ENCODE assay signal across 20 cellular contexts in the genomic region with DNA sequence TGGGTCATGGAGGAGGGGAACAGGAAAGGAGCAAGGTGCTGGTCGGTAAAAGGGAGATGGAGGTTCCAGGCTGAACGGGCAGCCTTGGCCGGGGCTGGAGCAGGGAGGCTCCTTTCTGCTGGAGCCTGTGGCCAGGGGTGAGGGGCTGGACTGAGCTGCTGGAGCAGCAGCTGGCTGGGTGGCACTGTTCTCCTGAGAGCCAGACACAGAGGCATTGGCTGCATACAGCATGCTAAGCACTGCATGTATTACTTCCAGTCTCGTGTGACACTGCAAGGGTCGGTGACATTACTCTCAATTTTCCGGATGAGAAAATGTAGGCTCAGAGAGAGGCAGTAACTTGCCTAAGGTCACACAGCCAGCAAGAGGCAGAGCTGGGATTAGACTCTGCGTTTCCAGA. TPM values are rescaled to one million over a fixed set of nuclear protein-coding genes. Genes with fewer than 3 reads are reported as not detected.
"Had no signal": no experiment of that assay in that cellular context is flagged by ENCODE, and none has a peak within 500 bp of the region (broad histone marks: within the 10 kb centered on the region; RNA-seq: fewer than 3 reads in every experiment).

No MANE protein-coding gene starts in this region.

- FAIRE-seq: pancreas had no signal

- DNase-seq: activated CD4-positive, alpha-beta memory T cell treated with anti-CD3 and anti-CD28 coated beads, Interleukin-2, amount 10 ng/mL, durations not matched to agents 7 days and 5 days; activated CD4-positive, alpha-beta T cell treated with anti-CD3 and anti-CD28 coated beads for 36 hours; activated CD8-positive, alpha-beta memory T cell treated with anti-CD3 and anti-CD28 coated beads, Interleukin-2, amount 10 ng/mL, durations not matched to agents 7 days and 5 days; activated naive CD4-positive, alpha-beta T cell; activated naive CD8-positive, alpha-beta T cell treated with anti-CD3 and anti-CD28 coated beads for 36 hours; amniotic stem cell; dermis blood vessel endothelial cell; effector memory CD4-positive, alpha-beta T cell; hippocampal formation; islet precursor cell; midbrain; sigmoid colon; stimulated activated CD4-positive, alpha-beta T cell treated with anti-CD3 and anti-CD28 coated beads, Interleukin-4, amount 100 ng/mL, for 24 hours; thyroid gland had no signal

- H3K27ac ChIP-seq: pancreas, thyroid gland had no signal

- H3K27me3 Mint-ChIP-seq: activated CD4-positive, alpha-beta memory T cell treated with anti-CD3 and anti-CD28 coated beads, Interleukin-2, amount 10 ng/mL, durations not matched to agents 7 days and 5 days; activated CD4-positive, alpha-beta T cell treated with anti-CD3 and anti-CD28 coated beads for 36 hours; activated CD8-positive, alpha-beta memory T cell treated with anti-CD3 and anti-CD28 coated beads, Interleukin-2, amount 10 ng/mL, durations not matched to agents 7 days and 5 days; activated naive CD8-positive, alpha-beta T cell treated with anti-CD3 and anti-CD28 coated beads for 36 hours; activated T-helper 17 cell treated with anti-CD3 and anti-CD28 coated beads, Interleukin-2, amount 50 U/mL, for 72 hours had no signal

- H3K4me1 ChIP-seq: pancreas, thyroid gland had no signal

- H3K4me3 ChIP-seq: lung, pancreas, sigmoid colon, thyroid gland had no signal

- H3K27me3 ChIP-seq: pancreas, sigmoid colon, thyroid gland had no signal

- H3K36me3 Mint-ChIP-seq: activated CD8-positive, alpha-beta memory T cell treated with anti-CD3 and anti-CD28 coated beads, Interleukin-2, amount 10 ng/mL, durations not matched to agents 7 days and 5 days; activated naive CD8-positive, alpha-beta T cell treated with anti-CD3 and anti-CD28 coated beads for 36 hours; stimulated activated memory B cell treated with anti-CD40 and anti-IgM and Interleukin-4, amounts not matched to agents 10 μg/mL and 1 μg/mL and 100 μg/mL, for 72 hours had no signal

- H3K9me3 ChIP-seq: pancreas, thyroid gland had no signal

- H3K36me3 ChIP-seq: thyroid gland had no signal

- ATAC-seq: activated T-helper 17 cell treated with anti-CD3 and anti-CD28 coated beads, Interleukin-2, amount 50 U/mL, for 72 hours; pancreas; stimulated activated memory B cell treated with anti-CD40 and anti-IgM and Interleukin-4, amounts not matched to agents 10 μg/mL and 1 μg/mL and 100 μg/mL, for 72 hours; WTC11 had no signal

- H3K4me3 Mint-ChIP-seq: activated CD4-positive, alpha-beta memory T cell treated with anti-CD3 and anti-CD28 coated beads, Interleukin-2, amount 10 ng/mL, durations not matched to agents 7 days and 5 days; activated CD4-positive, alpha-beta T cell treated with anti-CD3 and anti-CD28 coated beads for 36 hours; activated CD8-positive, alpha-beta memory T cell treated with anti-CD3 and anti-CD28 coated beads, Interleukin-2, amount 10 ng/mL, durations not matched to agents 7 days and 5 days; activated naive CD8-positive, alpha-beta T cell treated with anti-CD3 and anti-CD28 coated beads for 36 hours; activated T-helper 17 cell treated with anti-CD3 and anti-CD28 coated beads, Interleukin-2, amount 50 U/mL, for 72 hours; stimulated activated memory B cell treated with anti-CD40 and anti-IgM and Interleukin-4, amounts not matched to agents 10 μg/mL and 1 μg/mL and 100 μg/mL, for 72 hours; WTC11 had no signal

- H3K27ac Mint-ChIP-seq: activated CD4-positive, alpha-beta T cell treated with anti-CD3 and anti-CD28 coated beads for 36 hours; activated CD8-positive, alpha-beta memory T cell treated with anti-CD3 and anti-CD28 coated beads, Interleukin-2, amount 10 ng/mL, durations not matched to agents 7 days and 5 days; stimulated activated memory B cell treated with anti-CD40 and anti-IgM and Interleukin-4, amounts not matched to agents 10 μg/mL and 1 μg/mL and 100 μg/mL, for 72 hours; WTC11 had no signal

RNA-seq across cellular contexts. Expression of gene RGMA, which starts 42.3 kb away (rescaled TPM):
- total RNA-seq: fibroblast of villous mesenchyme had no signal
